1 cellular context compared by ENCODE assay signal in the genomic region with DNA sequence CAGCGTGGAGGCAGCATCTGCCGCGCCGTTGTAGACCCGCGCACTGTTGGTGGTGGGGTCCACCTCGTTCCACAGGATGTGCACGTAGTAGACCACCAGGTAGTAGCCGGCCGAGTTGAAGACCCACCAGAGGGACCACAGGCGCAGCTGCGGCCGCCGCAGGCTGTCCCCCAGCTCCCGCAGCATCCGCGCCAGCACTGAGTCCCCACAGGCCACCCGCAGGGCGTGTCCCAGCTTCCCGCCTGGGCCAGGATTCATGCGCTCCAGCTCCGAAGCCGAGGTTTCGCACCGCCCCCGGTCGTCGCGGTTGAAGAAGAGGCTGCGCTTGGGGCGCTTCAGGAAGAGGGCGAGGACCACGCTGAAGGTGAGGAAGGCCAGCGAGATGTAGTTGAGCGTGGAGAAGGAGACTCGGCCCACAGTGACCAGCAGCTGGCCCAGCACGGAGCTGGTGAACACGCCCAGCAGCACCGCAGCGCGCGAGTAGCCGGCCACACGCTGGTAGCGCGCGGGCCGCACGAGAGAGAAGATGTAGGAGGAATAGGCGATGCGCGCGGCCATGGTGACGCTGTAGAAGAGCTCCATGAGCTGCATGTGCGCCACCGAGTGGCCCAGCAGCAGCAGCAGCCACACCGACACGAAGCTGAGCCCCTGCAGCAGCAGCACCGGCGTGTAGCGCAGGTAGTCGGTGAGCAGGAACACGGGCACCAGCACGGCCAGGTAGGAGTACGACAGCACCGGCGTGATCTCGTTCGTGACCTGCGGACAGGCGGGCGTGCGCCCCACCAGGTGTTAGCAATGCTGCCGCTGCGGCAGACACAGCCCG.
TF ChIP-seq lines count a peak whose summit lies in the region.

No MANE protein-coding gene starts in this region.

TF ChIP-seq in H1, 55 proteins besides CTCF, POLR2A, EP300 and RAD21:
- TF ChIP-seq SUZ12 (IDR thresholded peaks at IDR 0.05; ENCODE audit: low read length) (no peak), FOSL1 (IDR thresholded peaks at IDR 0.05; ENCODE audit: insufficient read depth, low read depth, low read length) (no peak), GABPA (IDR thresholded peaks at IDR 0.05; ENCODE audit: borderline replicate concordance, insufficient read depth, low read length) (no peak), SRF (IDR thresholded peaks at IDR 0.05; ENCODE audit: low read depth, low read length) (no peak), TEAD4 (IDR thresholded peaks at IDR 0.05; ENCODE audit: low read depth, low read length) (no peak), KDM5A (IDR thresholded peaks at IDR 0.05; ENCODE audit: low read length) (no peak), ZNF274 (IDR thresholded peaks at IDR 0.05; ENCODE audit: borderline replicate concordance, extremely low read depth, low read length) (no peak), YY1 (IDR thresholded peaks at IDR 0.05; ENCODE audit: low read depth, low read length) (no peak), CBX5 (IDR thresholded peaks at IDR 0.05; ENCODE audit: low read depth, low read length) (no peak), RFX5 (IDR thresholded peaks at IDR 0.05; ENCODE audit: borderline replicate concordance, low read depth, low read length) (no peak), RXRA (IDR thresholded peaks at IDR 0.05; ENCODE audit: insufficient read depth, low read depth, low read length) (no peak), CHD1 (IDR thresholded peaks at IDR 0.05; ENCODE audit: low read depth, low read length) (no peak), CTBP2 (IDR thresholded peaks at IDR 0.05; ENCODE audit: borderline replicate concordance, insufficient read depth, insufficient read length, low read length) (no peak)
- TF ChIP-seq, protein P1, sequence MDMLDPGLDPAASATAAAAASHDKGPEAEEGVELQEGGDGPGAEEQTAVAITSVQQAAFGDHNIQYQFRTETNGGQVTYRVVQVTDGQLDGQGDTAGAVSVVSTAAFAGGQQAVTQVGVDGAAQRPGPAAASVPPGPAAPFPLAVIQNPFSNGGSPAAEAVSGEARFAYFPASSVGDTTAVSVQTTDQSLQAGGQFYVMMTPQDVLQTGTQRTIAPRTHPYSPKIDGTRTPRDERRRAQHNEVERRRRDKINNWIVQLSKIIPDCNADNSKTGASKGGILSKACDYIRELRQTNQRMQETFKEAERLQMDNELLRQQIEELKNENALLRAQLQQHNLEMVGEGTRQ (IDR thresholded peaks at IDR 0.05; ENCODE audit: low read length) = no peak
